In the genomic region with DNA sequence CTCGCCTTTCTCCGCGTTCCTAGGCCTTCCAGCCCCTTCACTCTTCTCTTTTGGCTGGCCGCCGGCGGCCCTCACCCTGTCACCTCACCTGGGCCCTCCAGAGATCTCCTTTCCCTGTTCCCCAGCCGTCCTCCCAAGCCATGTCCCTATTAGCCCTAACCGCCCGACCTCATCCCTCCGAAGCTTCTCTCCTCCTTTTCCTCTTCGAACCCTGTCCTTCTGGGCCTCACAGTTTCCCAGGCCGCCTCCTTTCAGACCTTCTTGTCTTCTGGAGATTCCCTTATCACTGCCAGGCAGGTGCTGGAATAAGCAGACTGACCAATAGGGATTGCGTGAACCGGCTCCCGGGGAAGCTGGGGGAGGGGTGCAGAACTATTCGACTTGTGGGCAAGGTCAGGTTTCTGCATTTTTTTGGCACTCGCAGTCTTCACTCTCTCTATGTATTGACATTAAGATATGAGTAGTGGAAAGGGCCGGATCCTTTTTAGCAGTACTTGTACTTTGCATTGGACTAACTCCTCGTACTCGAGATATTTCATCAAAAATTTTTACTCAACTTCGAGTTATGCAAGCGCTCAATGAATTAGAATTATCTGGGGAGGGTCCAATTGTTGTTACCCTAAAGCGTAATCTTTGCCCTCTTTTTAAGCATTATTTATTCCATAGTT, we compare ENCODE assay signal across 8 cellular contexts. TPM values are rescaled to one million over a fixed set of nuclear protein-coding genes. Genes with fewer than 3 reads are reported as not detected.
A peak's percentile ranks its signal among the peaks of the same experiment; 100 is the strongest.
DNase-seq lines count a peak whose midpoint lies in the region; ATAC-seq and TF ChIP-seq lines count a peak whose summit lies in the region.

No MANE protein-coding gene starts in this region.

- TF ChIP-seq POLR2A in thyroid gland (IDR thresholded peaks at IDR 0.05) = no peak

- H3K4me1 ChIP-seq in mononuclear cell (ENCODE audit: insufficient read depth, low read length) (peaks cover 49% of the 10 kb centered on the region), thyroid gland (peaks cover 16 to 18% of the 10 kb centered on the region in 2 donors)

- peak overlapping the region; percentile 84 for H3K27ac Mint-ChIP-seq in activated CD4-positive, alpha-beta T cell treated with anti-CD3 and anti-CD28 coated beads, Interleukin-2, amount 10 ng/mL, durations not matched to agents 24 days and 14 days

- DNase-seq in GM12864 (ENCODE audit: low read depth) = peak; percentile 13
- DNase-seq in NAMALWA (ENCODE audit: low spot score) = peak; percentile 47
- DNase-seq in activated CD4-positive, alpha-beta T cell treated with anti-CD3 and anti-CD28 coated beads, Interleukin-2, amount 10 ng/mL, durations not matched to agents 24 days and 14 days = peak; percentile 78
- no peak for DNase-seq in epithelial cell of proximal tubule (ENCODE audit: low read depth)
- peak; percentile 85 to 87 for DNase-seq in thyroid gland

- H3K4me3 Mint-ChIP-seq in activated CD4-positive, alpha-beta T cell treated with anti-CD3 and anti-CD28 coated beads, Interleukin-2, amount 10 ng/mL, durations not matched to agents 24 days and 14 days = peak overlapping the region; percentile 96

- H3K4me3 ChIP-seq in GM12864 (ENCODE audit: low read depth, low read length) = peak overlapping the region; percentile 90
- peak overlapping the region; percentile 92 for H3K4me3 ChIP-seq in epithelial cell of proximal tubule (ENCODE audit: low read depth, low read length)
- peak overlapping the region; percentile 86 for H3K4me3 ChIP-seq in mononuclear cell (ENCODE audit: low read length)
- peak overlapping the region; percentile 11 to 94 (median 85) for H3K4me3 ChIP-seq in thyroid gland (replicated peaks in 1 of 3)

- no peaks in the 10 kb centered on the region for H3K36me3 ChIP-seq in thyroid gland

- TF ChIP-seq CTCF in 22Rv1 (IDR thresholded peaks at IDR 0.05) = no peak
- no peak for TF ChIP-seq CTCF in GM12864 (IDR thresholded peaks at IDR 0.05; ENCODE audit: low read depth, low read length, missing control alignments)
- TF ChIP-seq CTCF in epithelial cell of proximal tubule (conservative IDR thresholded peaks at IDR 0.05; ENCODE audit: low read depth, low read length) = no peak
- no peak for TF ChIP-seq CTCF in thyroid gland (IDR thresholded peaks at IDR 0.05)

- no peak for ATAC-seq in HG02610 (IDR thresholded peaks at IDR 0.05; ENCODE audit: unreplicated experiment)

- H3K9me3 ChIP-seq in mononuclear cell (ENCODE audit: low read depth, low read length) = no peaks in the 10 kb centered on the region
- no peaks in the 10 kb centered on the region for H3K9me3 ChIP-seq in thyroid gland

- H3K27me3 ChIP-seq in mononuclear cell (ENCODE audit: insufficient read depth, low read length) = no peaks in the 10 kb centered on the region
- no peaks in the 10 kb centered on the region for H3K27me3 ChIP-seq in thyroid gland

- peak overlapping the region; percentile 92 for H3K27ac ChIP-seq in 22Rv1
- peak overlapping the region; percentile 91 to 96 (median 96) for H3K27ac ChIP-seq in thyroid gland

- H3K36me3 Mint-ChIP-seq in activated CD4-positive, alpha-beta T cell treated with anti-CD3 and anti-CD28 coated beads, Interleukin-2, amount 10 ng/mL, durations not matched to agents 24 days and 14 days (ENCODE audit: low read depth) = peaks cover 7% of the 10 kb centered on the region

- H3K4me1 Mint-ChIP-seq in activated CD4-positive, alpha-beta T cell treated with anti-CD3 and anti-CD28 coated beads, Interleukin-2, amount 10 ng/mL, durations not matched to agents 24 days and 14 days = peaks cover 27% of the 10 kb centered on the region

- WGBS in thyroid gland, 2 donors = 2 to 4% methylated on average over 23 of the region's 23 CpGs

- no peaks in the 10 kb centered on the region for H3K9me3 Mint-ChIP-seq in activated CD4-positive, alpha-beta T cell treated with anti-CD3 and anti-CD28 coated beads, Interleukin-2, amount 10 ng/mL, durations not matched to agents 24 days and 14 days

- no peaks in the 10 kb centered on the region for H3K27me3 Mint-ChIP-seq in activated CD4-positive, alpha-beta T cell treated with anti-CD3 and anti-CD28 coated beads, Interleukin-2, amount 10 ng/mL, durations not matched to agents 24 days and 14 days

- intact Hi-C loops in activated CD4-positive, alpha-beta T cell treated with anti-CD3 and anti-CD28 coated beads, Interleukin-2, amount 10 ng/mL, durations not matched to agents 24 days and 14 days (cut with micrococcal nuclease) = loop anchor here (2.0 to 10.0 kb wide), 2 partner anchors 134 to 732 kb away; a partner anchor contains a TSS
- intact Hi-C loops in thyroid gland (cut with DNase I) = no loop called here

RNA-seq across cellular contexts. Expression of a gene that starts 0.7 kb away (rescaled TPM):
- total RNA-seq in activated CD4-positive, alpha-beta T cell treated with anti-CD3 and anti-CD28 coated beads, Interleukin-2, amount 10 ng/mL, durations not matched to agents 24 days and 14 days = 26.7 and 27.8 TPM in 2 replicates
- total RNA-seq in epithelial cell of proximal tubule (21.9 and 24.4 TPM in 2 replicates), mononuclear cell (33.6 TPM), thyroid gland (10 to 100 TPM; 45.1 to 59.1 (median 51.4) TPM)
